In genomic region chr11:65915821-65916251, GRCh38 we compare ENCODE assay signal across 8 cellular contexts. TPM values are rescaled to one million over a fixed set of nuclear protein-coding genes. Genes with fewer than 3 reads are reported as not detected.
DNase-seq lines count a peak whose midpoint lies in the region; ATAC-seq and TF ChIP-seq lines count a peak whose summit lies in the region.
"Had no signal": no experiment of that assay in that cellular context is flagged by ENCODE, and none has a peak within 500 bp of the region (broad histone marks: within the 10 kb centered on the region; RNA-seq: fewer than 3 reads in every experiment).

No MANE protein-coding gene starts in this region.

- H3K4me3 ChIP-seq in HUES6 (ENCODE audit: low read depth, low read length) = peak overlapping the region; percentile 29; the same call in 1 of the 2 replicates
- H3K4me3 ChIP-seq in mammary epithelial cell (replicated peaks in 1 of 3; ENCODE audit: insufficient read depth in 1 of 3, low read depth in 2 of 3, low read length in 3 of 3) = peak overlapping the region in 2 of 3 experiments; percentile 9 to 40

- H3K27ac ChIP-seq in HUES6 (ENCODE audit: low read depth, low read length) (peak overlapping the region; percentile 7; the same call in 1 of the 2 replicates), mammary epithelial cell (ENCODE audit: insufficient read depth, low read depth, low read length) (peak overlapping the region; percentile 92), layer of hippocampus (ENCODE audit: low read depth, low read length) (peak overlapping the region; percentile 54)

- peaks cover 47% of the 10 kb centered on the region for H3K4me1 ChIP-seq in HUES6 (ENCODE audit: control insufficient read depth, insufficient read depth, low read length)
- peaks cover 81% of the 10 kb centered on the region for H3K4me1 ChIP-seq in mammary epithelial cell (ENCODE audit: insufficient read depth, low read length)

- H3K9me3 ChIP-seq in HUES6 (ENCODE audit: control insufficient read depth, insufficient read depth, low read depth, low read length) (no peaks in the 10 kb centered on the region), mammary epithelial cell (replicated peaks; ENCODE audit: insufficient read depth, low read length) (no peaks in the 10 kb centered on the region)

- WGBS in mammary epithelial cell (ENCODE audit: low coverage, missing lambda C conversion rate) = 2% methylated on average over 6 of the region's 13 CpGs

- peak overlapping the region; percentile 83 for H3K4me3 Mint-ChIP-seq in type B pancreatic cell

- intact Hi-C loops in mammary epithelial cell (cut with micrococcal nuclease) = loop anchor here (1.0 to 5.0 kb wide), 4 partner anchors 13 to 254 kb away; partner anchors contain the start of genes FIBP and RELA

- H3K36me3 ChIP-seq in HUES6 (ENCODE audit: control insufficient read depth, insufficient read depth, low read length) = 0 out of 2 replicates have a peak, but pooled peaks cover 5% of the 10 kb centered on the region
- H3K36me3 ChIP-seq in mammary epithelial cell (ENCODE audit: insufficient read depth, low read length) = no peaks in the 10 kb centered on the region

- no peak overlapping the region for H2AFZ ChIP-seq in mammary epithelial cell (ENCODE audit: low read depth, low read length)

- H3K27me3 ChIP-seq in HUES6 (ENCODE audit: control insufficient read depth, insufficient read depth, low read length) (no peaks in the 10 kb centered on the region), mammary epithelial cell (ENCODE audit: insufficient read depth, low read length) (no peaks in the 10 kb centered on the region), layer of hippocampus (ENCODE audit: control insufficient read depth, insufficient read depth, low read length) (no peaks in the 10 kb centered on the region)

- H4K20me1 ChIP-seq in mammary epithelial cell (ENCODE audit: insufficient read depth, low read length) = no peaks in the 10 kb centered on the region

- in situ Hi-C loops in mammary epithelial cell (cut with MboI; ENCODE audit: low sequenced_read_pairs in 2 of 2) = no loop called here

- DNase-seq in mammary epithelial cell = peak; percentile 94
- no peak for DNase-seq in type B pancreatic cell (ENCODE audit: extremely low spot score, unreplicated experiment)
- no peak for DNase-seq in NCI-H82 treated with DMSO at 0.1 percent for 48 hours (lab: John Stamatoyannopoulos, UW; ENCODE audit: unreplicated experiment)
- DNase-seq: activated B cell treated with CpG ODN at 0.5 μM for 24 hours had no signal

- no peaks in the 10 kb centered on the region for H3K36me3 Mint-ChIP-seq in type B pancreatic cell

- H3K27ac Mint-ChIP-seq in type B pancreatic cell = no peak overlapping the region

- peak overlapping the region; percentile 92 for H3K4me2 ChIP-seq in mammary epithelial cell (ENCODE audit: insufficient read depth, low read depth, low read length)

- no TSS peak for BruUV-seq in mammary epithelial cell (replicated peaks; lab: Mats Ljungman, UMichigan)

- ATAC-seq in GM21576 (IDR thresholded peaks at IDR 0.05; ENCODE audit: unreplicated experiment) = no peak
- no peak for ATAC-seq in GM19455 (IDR thresholded peaks at IDR 0.05; ENCODE audit: unreplicated experiment)

- peaks cover 16% of the 10 kb centered on the region for H3K4me1 Mint-ChIP-seq in type B pancreatic cell (ENCODE audit: unreplicated experiment)

- TF ChIP-seq CTCF in mammary epithelial cell (conservative IDR thresholded peaks at IDR 0.05 in 1 of 2, IDR thresholded peaks at IDR 0.05 in 1 of 2; ENCODE audit: extremely low read depth in 1 of 2, insufficient read depth in 1 of 2, low read depth in 1 of 2, low read length in 2 of 2) (no peak), type B pancreatic cell (conservative IDR thresholded peaks at IDR 0.05) (no peak)

- dilution Hi-C loops in mammary epithelial cell (cut with HindIII; ENCODE audit: low sequenced_read_pairs) = no loop called here

- H3K9ac ChIP-seq in HUES6 (ENCODE audit: low read length) (peak overlapping the region; percentile 71), mammary epithelial cell (ENCODE audit: insufficient read depth, low read length) (peak overlapping the region; percentile 65)

- no peaks in the 10 kb centered on the region for H3K9me3 Mint-ChIP-seq in type B pancreatic cell
- H3K9me3 Mint-ChIP-seq: activated B cell treated with CpG ODN at 0.5 μM for 24 hours had no signal

- CTCF ChIA-PET in mammary epithelial cell (lab: Charles Lee; ENCODE audit: low non-redundant PET) = interaction anchor here (0.6 to 1.2 kb wide), 2 partner anchors 27 to 33 kb away, joined by 4 to 5 read pairs; partner anchors contain the start of gene FIBP

- peaks cover 63% of the 10 kb centered on the region for H3K79me2 ChIP-seq in mammary epithelial cell (ENCODE audit: insufficient read depth, low read length)

- no peaks in the 10 kb centered on the region for H3K27me3 Mint-ChIP-seq in type B pancreatic cell

RNA-seq across cellular contexts. Expression of gene C11orf68, which starts 3.0 kb away (rescaled TPM):
- total RNA-seq in mammary epithelial cell (10 to 100 TPM in 1 of 2 donors, 1 to 10 TPM in 1; 9.8 to 53.4 TPM), type B pancreatic cell (ENCODE audit: low replicate concordance) (27.9 and 31.2 TPM in 2 replicates)
- polyA plus RNA-seq in mammary epithelial cell = 33.9 TPM
- 34.5 TPM for polyA minus RNA-seq in mammary epithelial cell

RNA-seq across cellular contexts. Expression of gene DRAP1, which starts 3.4 kb away (rescaled TPM):
- total RNA-seq in mammary epithelial cell (100 to 1,000 TPM; 121 to 396 TPM), type B pancreatic cell (ENCODE audit: low replicate concordance) (49.3 and 66.1 TPM in 2 replicates)
- polyA plus RNA-seq in mammary epithelial cell = 262 TPM
- polyA minus RNA-seq in mammary epithelial cell = 99.5 TPM

RNA-seq across cellular contexts. Expression of gene FOSL1, which starts 15.6 kb away (rescaled TPM):
- total RNA-seq in mammary epithelial cell (100 to 1,000 TPM in 1 of 2 donors, 10 to 100 TPM in 1; 12.5 to 275 TPM), type B pancreatic cell (ENCODE audit: low replicate concordance) (2.1 and 11.1 TPM in 2 replicates)
- 31.6 TPM for polyA plus RNA-seq in mammary epithelial cell
- polyA minus RNA-seq in mammary epithelial cell = 236 TPM

RNA-seq across cellular contexts. Expression of gene CCDC85B, which starts 25.4 kb away (rescaled TPM):
- total RNA-seq in mammary epithelial cell (10 to 100 TPM in 1 of 2 donors, 1 to 10 TPM in 1; 7.5 to 21.8 TPM), type B pancreatic cell (ENCODE audit: low replicate concordance) (8.2 and 14.3 TPM in 2 replicates)
- polyA plus RNA-seq in mammary epithelial cell = 12.0 TPM
- 1.3 TPM for polyA minus RNA-seq in mammary epithelial cell

RNA-seq across cellular contexts. Expression of gene FIBP, which starts 27.6 kb away (rescaled TPM):
- total RNA-seq in mammary epithelial cell (100 to 1,000 TPM in 1 of 2 donors, 10 to 100 TPM in 1; 84.1 to 125 TPM), type B pancreatic cell (ENCODE audit: low replicate concordance) (50.9 and 74.7 TPM in 2 replicates)
- polyA plus RNA-seq in mammary epithelial cell = 78.7 TPM
- polyA minus RNA-seq in mammary epithelial cell = 123 TPM

Comparison
In these comparisons a context has a peak if more than half of its experiments do, and no peak if none do; other contexts are left out.
1. H3K27ac ChIP-seq: peak in every context shown above with its lines; median percentile 92 in mammary epithelial cell; 54 in layer of hippocampus; 7 in HUES6.